Comparison of ENCODE assay signal across 3 cellular contexts in genomic region chr16:49068224-49068623, GRCh38.
TF ChIP-seq lines count a peak whose summit lies in the region.

No MANE protein-coding gene starts in this region.

TF ChIP-seq in HepG2, 621 proteins besides CTCF, POLR2A, EP300 and RAD21:
- peak; percentile 97 to 99 for TF ChIP-seq MAFK (conservative IDR thresholded peaks at IDR 0.05 in 1 of 2, IDR thresholded peaks at IDR 0.05 in 1 of 2; ENCODE audit: low read length in 2 of 2)
- no peak for TF ChIP-seq ZNF160 (CRISPR knock-in tag; IDR thresholded peaks at IDR 0.05)
- peak; percentile 99 for TF ChIP-seq MAFF (IDR thresholded peaks at IDR 0.05; ENCODE audit: low read depth, low read length)

TF ChIP-seq in GM23338, 12 proteins besides CTCF, POLR2A, EP300 and RAD21 (continues in another document):
- TF ChIP-seq ZNF114 (CRISPR knock-in tag; IDR thresholded peaks at IDR 0.05) (no peak), STAT1 (IDR thresholded peaks at IDR 0.05; ENCODE audit: unreplicated experiment) (no peak), ETS1 (IDR thresholded peaks at IDR 0.05) (no peak), NANOG (IDR thresholded peaks at IDR 0.05; ENCODE audit: borderline replicate concordance) (no peak), ZNF462 (CRISPR knock-in tag; IDR thresholded peaks at IDR 0.05) (no peak), ZNF331 (CRISPR knock-in tag; IDR thresholded peaks at IDR 0.05; ENCODE audit: low read depth) (no peak), EZH2 (IDR thresholded peaks at IDR 0.05; ENCODE audit: low read depth, unreplicated experiment) (no peak), JUNB (IDR thresholded peaks at IDR 0.05; ENCODE audit: unreplicated experiment) (no peak), EZH2phosphoT487 (IDR thresholded peaks at IDR 0.05; ENCODE audit: unreplicated experiment) (no peak), CREB1 (CRISPR knock-in tag; IDR thresholded peaks at IDR 0.05; ENCODE audit: low read depth) (no peak), POLR2AphosphoS5 (IDR thresholded peaks at IDR 0.05; ENCODE audit: low read depth) (no peak)

TF ChIP-seq in K562, 482 proteins besides CTCF, POLR2A, EP300 and RAD21:
- TF ChIP-seq ZBTB49 (CRISPR knock-in tag; IDR thresholded peaks at IDR 0.05; ENCODE audit: borderline replicate concordance) (no peak), BRF2 (IDR thresholded peaks at IDR 0.05; ENCODE audit: borderline replicate concordance, insufficient read depth, insufficient read length) (no peak), SIN3B (IDR thresholded peaks at IDR 0.05; ENCODE audit: low read depth) (no peak), CUX1 (CRISPR knock-in tag; IDR thresholded peaks at IDR 0.05) (no peak), SETDB1 (IDR thresholded peaks at IDR 0.05; ENCODE audit: low read length) (no peak), C11orf30 (IDR thresholded peaks at IDR 0.05; ENCODE audit: low read depth) (peak; percentile 81), MAFG (tag; conservative IDR thresholded peaks at IDR 0.05) (peak; percentile 77), HSF4 (CRISPR knock-in tag; IDR thresholded peaks at IDR 0.05; ENCODE audit: borderline replicate concordance) (no peak), EP400 (IDR thresholded peaks at IDR 0.05) (no peak), MTA1 (IDR thresholded peaks at IDR 0.05; ENCODE audit: borderline replicate concordance) (no peak), MCM2 (IDR thresholded peaks at IDR 0.05; ENCODE audit: low read depth) (no peak), ZNF316 (IDR thresholded peaks at IDR 0.05) (peak; percentile 92), MAFK (IDR thresholded peaks at IDR 0.05; ENCODE audit: low read length) (peak; percentile 94), ZBTB33 (CRISPR knock-in tag; IDR thresholded peaks at IDR 0.05) (no peak), NCOA4 (IDR thresholded peaks at IDR 0.05; ENCODE audit: partially characterized antibody) (no peak), ZNF121 (CRISPR knock-in tag; conservative IDR thresholded peaks at IDR 0.05) (no peak), ZNF644 (tag; IDR thresholded peaks at IDR 0.05; ENCODE audit: low read depth) (no peak), MAFF (IDR thresholded peaks at IDR 0.05; ENCODE audit: low read length) (peak; percentile 88), FOXA1 (IDR thresholded peaks at IDR 0.05; ENCODE audit: borderline replicate concordance) (no peak), HMG20B (CRISPR knock-in tag; IDR thresholded peaks at IDR 0.05) (no peak), ZFPM2 (CRISPR knock-in tag; IDR thresholded peaks at IDR 0.05) (no peak), ZNF561 (CRISPR knock-in tag; conservative IDR thresholded peaks at IDR 0.05) (no peak), CHCHD3 (CRISPR knock-in tag; IDR thresholded peaks at IDR 0.05) (no peak), ZFP36 (IDR thresholded peaks at IDR 0.05; ENCODE audit: low read depth, low read length, partially characterized antibody) (no peak), SMARCC2 (IDR thresholded peaks at IDR 0.05; ENCODE audit: low read depth) (no peak), NR2C1 (IDR thresholded peaks at IDR 0.05) (no peak), NR2C1 (tag; IDR thresholded peaks at IDR 0.05) (no peak), HNRNPK (IDR thresholded peaks at IDR 0.05; ENCODE audit: low read depth, low read length, poor library complexity, severe bottlenecking) (no peak)
- TF ChIP-seq, protein P1, sequence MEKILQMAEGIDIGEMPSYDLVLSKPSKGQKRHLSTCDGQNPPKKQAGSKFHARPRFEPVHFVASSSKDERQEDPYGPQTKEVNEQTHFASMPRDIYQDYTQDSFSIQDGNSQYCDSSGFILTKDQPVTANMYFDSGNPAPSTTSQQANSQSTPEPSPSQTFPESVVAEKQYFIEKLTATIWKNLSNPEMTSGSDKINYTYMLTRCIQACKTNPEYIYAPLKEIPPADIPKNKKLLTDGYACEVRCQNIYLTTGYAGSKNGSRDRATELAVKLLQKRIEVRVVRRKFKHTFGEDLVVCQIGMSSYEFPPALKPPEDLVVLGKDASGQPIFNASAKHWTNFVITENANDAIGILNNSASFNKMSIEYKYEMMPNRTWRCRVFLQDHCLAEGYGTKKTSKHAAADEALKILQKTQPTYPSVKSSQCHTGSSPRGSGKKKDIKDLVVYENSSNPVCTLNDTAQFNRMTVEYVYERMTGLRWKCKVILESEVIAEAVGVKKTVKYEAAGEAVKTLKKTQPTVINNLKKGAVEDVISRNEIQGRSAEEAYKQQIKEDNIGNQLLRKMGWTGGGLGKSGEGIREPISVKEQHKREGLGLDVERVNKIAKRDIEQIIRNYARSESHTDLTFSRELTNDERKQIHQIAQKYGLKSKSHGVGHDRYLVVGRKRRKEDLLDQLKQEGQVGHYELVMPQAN (IDR thresholded peaks at IDR 0.05; ENCODE audit: borderline replicate concordance), result no peak
- TF ChIP-seq, protein P2, sequence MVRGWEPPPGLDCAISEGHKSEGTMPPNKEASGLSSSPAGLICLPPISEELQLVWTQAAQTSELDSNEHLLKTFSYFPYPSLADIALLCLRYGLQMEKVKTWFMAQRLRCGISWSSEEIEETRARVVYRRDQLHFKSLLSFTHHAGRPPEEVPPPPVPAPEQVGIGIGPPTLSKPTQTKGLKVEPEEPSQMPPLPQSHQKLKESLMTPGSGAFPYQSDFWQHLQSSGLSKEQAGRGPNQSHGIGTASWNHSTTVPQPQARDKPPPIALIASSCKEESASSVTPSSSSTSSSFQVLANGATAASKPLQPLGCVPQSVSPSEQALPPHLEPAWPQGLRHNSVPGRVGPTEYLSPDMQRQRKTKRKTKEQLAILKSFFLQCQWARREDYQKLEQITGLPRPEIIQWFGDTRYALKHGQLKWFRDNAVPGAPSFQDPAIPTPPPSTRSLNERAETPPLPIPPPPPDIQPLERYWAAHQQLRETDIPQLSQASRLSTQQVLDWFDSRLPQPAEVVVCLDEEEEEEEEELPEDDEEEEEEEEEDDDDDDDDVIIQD (CRISPR knock-in tag; IDR thresholded peaks at IDR 0.05), result no peak
- TF ChIP-seq, protein P3, sequence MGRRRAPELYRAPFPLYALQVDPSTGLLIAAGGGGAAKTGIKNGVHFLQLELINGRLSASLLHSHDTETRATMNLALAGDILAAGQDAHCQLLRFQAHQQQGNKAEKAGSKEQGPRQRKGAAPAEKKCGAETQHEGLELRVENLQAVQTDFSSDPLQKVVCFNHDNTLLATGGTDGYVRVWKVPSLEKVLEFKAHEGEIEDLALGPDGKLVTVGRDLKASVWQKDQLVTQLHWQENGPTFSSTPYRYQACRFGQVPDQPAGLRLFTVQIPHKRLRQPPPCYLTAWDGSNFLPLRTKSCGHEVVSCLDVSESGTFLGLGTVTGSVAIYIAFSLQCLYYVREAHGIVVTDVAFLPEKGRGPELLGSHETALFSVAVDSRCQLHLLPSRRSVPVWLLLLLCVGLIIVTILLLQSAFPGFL (CRISPR knock-in tag; IDR thresholded peaks at IDR 0.05), result no peak
- TF ChIP-seq, protein P4, sequence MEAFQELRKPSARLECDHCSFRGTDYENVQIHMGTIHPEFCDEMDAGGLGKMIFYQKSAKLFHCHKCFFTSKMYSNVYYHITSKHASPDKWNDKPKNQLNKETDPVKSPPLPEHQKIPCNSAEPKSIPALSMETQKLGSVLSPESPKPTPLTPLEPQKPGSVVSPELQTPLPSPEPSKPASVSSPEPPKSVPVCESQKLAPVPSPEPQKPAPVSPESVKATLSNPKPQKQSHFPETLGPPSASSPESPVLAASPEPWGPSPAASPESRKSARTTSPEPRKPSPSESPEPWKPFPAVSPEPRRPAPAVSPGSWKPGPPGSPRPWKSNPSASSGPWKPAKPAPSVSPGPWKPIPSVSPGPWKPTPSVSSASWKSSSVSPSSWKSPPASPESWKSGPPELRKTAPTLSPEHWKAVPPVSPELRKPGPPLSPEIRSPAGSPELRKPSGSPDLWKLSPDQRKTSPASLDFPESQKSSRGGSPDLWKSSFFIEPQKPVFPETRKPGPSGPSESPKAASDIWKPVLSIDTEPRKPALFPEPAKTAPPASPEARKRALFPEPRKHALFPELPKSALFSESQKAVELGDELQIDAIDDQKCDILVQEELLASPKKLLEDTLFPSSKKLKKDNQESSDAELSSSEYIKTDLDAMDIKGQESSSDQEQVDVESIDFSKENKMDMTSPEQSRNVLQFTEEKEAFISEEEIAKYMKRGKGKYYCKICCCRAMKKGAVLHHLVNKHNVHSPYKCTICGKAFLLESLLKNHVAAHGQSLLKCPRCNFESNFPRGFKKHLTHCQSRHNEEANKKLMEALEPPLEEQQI (IDR thresholded peaks at IDR 0.05), result no peak
